1 cellular context compared by ENCODE assay signal in genomic region chr14:74984241-74985027, GRCh38.
TF ChIP-seq lines count a peak whose summit lies in the region.

No MANE protein-coding gene starts in this region.

TF ChIP-seq in H1, 55 proteins besides CTCF, POLR2A, EP300 and RAD21:
- no peak for TF ChIP-seq CREB1 (IDR thresholded peaks at IDR 0.05)
- TF ChIP-seq SIN3A (conservative IDR thresholded peaks at IDR 0.05 in 1 of 2, IDR thresholded peaks at IDR 0.05 in 1 of 2; ENCODE audit: low read depth in 1 of 2, low read length in 2 of 2): no peak
- TF ChIP-seq CHD1 (IDR thresholded peaks at IDR 0.05; ENCODE audit: low read depth, low read length): no peak
- no peak for TF ChIP-seq ATF2 (IDR thresholded peaks at IDR 0.05; ENCODE audit: low read length)
- TF ChIP-seq ASH2L (IDR thresholded peaks at IDR 0.05; ENCODE audit: low read length): no peak
- TF ChIP-seq SUZ12 (IDR thresholded peaks at IDR 0.05; ENCODE audit: low read length): no peak
- TF ChIP-seq ZNF274 (IDR thresholded peaks at IDR 0.05; ENCODE audit: borderline replicate concordance, extremely low read depth, low read length): no peak
- no peak for TF ChIP-seq SAP30 (IDR thresholded peaks at IDR 0.05; ENCODE audit: insufficient read depth, insufficient replicate concordance, low read length)
- TF ChIP-seq USF2 (IDR thresholded peaks at IDR 0.05; ENCODE audit: low read length): no peak
- TF ChIP-seq ATF3 (IDR thresholded peaks at IDR 0.05; ENCODE audit: insufficient read depth, low read depth, low read length): no peak
